ENCODE assay signal across 13 cellular contexts in the genomic region with DNA sequence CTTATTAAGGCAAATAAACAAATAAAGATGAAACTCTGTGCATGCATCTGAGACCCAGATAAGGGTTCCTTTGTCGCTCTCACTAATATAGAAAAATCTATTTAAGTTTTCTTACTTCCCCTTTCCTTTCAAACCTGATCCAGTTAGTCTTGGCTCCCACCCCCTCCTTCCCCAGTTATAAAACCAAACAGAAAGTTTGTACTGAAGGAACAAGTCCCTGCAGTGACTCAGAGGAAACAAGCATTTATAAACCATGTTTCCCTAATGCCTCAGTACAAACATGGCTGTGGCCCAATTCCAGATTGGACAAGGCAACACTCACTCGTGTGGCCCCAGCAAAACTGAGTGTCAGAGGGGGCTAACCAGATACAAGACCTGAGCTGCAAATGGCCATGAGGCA.
DNase-seq lines count a peak whose midpoint lies in the region; ATAC-seq, FAIRE-seq and TF ChIP-seq lines count a peak whose summit lies in the region.
"Had no signal": no experiment of that assay in that cellular context is flagged by ENCODE, and none has a peak within 500 bp of the region (broad histone marks: within the 10 kb centered on the region; RNA-seq: fewer than 3 reads in every experiment).

No MANE protein-coding gene starts in this region.

- H3K9me3 ChIP-seq in muscle layer of duodenum (ENCODE audit: control insufficient read depth in 1 of 2, low read length in 2 of 2) (peaks cover 2 to 6% of the 10 kb centered on the region in 2 donors), kidney (ENCODE audit: control insufficient read depth in 1 of 2, low read length in 2 of 2) (peaks cover 0 to 5% of the 10 kb centered on the region in 2 donors)
- H3K9me3 ChIP-seq: vagina had no signal

- peak overlapping the region; percentile 59 for H3K27ac ChIP-seq in muscle layer of duodenum (ENCODE audit: low read length)
- H3K27ac ChIP-seq in kidney (ENCODE audit: low read depth in 2 of 2, low read length in 2 of 2): no peak overlapping the region
- H3K27ac ChIP-seq: vagina had no signal

- in situ Hi-C loops in astrocyte of the spinal cord (cut with HindIII; ENCODE audit: low sequenced_read_pairs): no loop called here

- DNase-seq in CD1c-positive myeloid dendritic cell (ENCODE audit: extremely low spot score): peak; percentile 79
- peak; percentile 75 for DNase-seq in astrocyte of the spinal cord (ENCODE audit: low read depth, low spot score)
- no peak for DNase-seq in kidney
- DNase-seq in SW480 (ENCODE audit: low spot score): no peak
- no peak for DNase-seq in inferior parietal cortex (ENCODE audit: extremely low spot score)
- DNase-seq: activated CD4-positive, alpha-beta T cell treated with anti-CD3 and anti-CD28 coated beads, Interleukin-2, amount 50 U/mL, for 4 hours; NCI-H2227 treated with DMSO at 0.1 percent for 48 hours; retina had no signal

- TF ChIP-seq CTCF in astrocyte of the spinal cord (IDR thresholded peaks at IDR 0.05; ENCODE audit: low read depth, low read length) (no peak), kidney (IDR thresholded peaks at IDR 0.05; ENCODE audit: borderline replicate concordance, extremely low read depth, insufficient read depth) (no peak)

- no peak overlapping the region for H3K9ac ChIP-seq in kidney (ENCODE audit: low read length in 2 of 2)

- FAIRE-seq in kidney (lab: Jason Lieb, UNC): no peak
- FAIRE-seq: G401.6 had no signal

- peak; percentile 53 for ATAC-seq in HG03103 (IDR thresholded peaks at IDR 0.05; ENCODE audit: low read depth, unreplicated experiment)
- ATAC-seq in HG03097 (IDR thresholded peaks at IDR 0.05; ENCODE audit: low FRiP score, unreplicated experiment): no peak

- H3K4me3 ChIP-seq in astrocyte of the spinal cord (ENCODE audit: low read depth, low read length): no peak overlapping the region
- peak overlapping the region in 1 of 2 donors; percentile 6 for H3K4me3 ChIP-seq in muscle layer of duodenum (ENCODE audit: low read depth in 1 of 2, low read length in 2 of 2)
- H3K4me3 ChIP-seq in kidney (ENCODE audit: low read length in 2 of 2): no peak overlapping the region
- H3K4me3 ChIP-seq: vagina had no signal

- H3K4me1 ChIP-seq in muscle layer of duodenum (ENCODE audit: control insufficient read depth in 1 of 2, insufficient read depth in 2 of 2, low read length in 2 of 2) (peaks cover 7 to 13% of the 10 kb centered on the region in 2 donors), kidney (ENCODE audit: control insufficient read depth in 1 of 2, insufficient read depth in 1 of 2, low read depth in 1 of 2, low read length in 2 of 2) (no peaks in the 10 kb centered on the region)

- H3K36me3 ChIP-seq in muscle layer of duodenum (ENCODE audit: control insufficient read depth in 1 of 2, insufficient read depth in 2 of 2, low read length in 2 of 2) (no peaks in the 10 kb centered on the region), kidney (ENCODE audit: control insufficient read depth in 1 of 2, insufficient read depth in 2 of 2, low read length in 2 of 2) (no peaks in the 10 kb centered on the region)
- H3K36me3 ChIP-seq: vagina had no signal

- no peaks in the 10 kb centered on the region for H3K27me3 ChIP-seq in muscle layer of duodenum (ENCODE audit: low read depth, low read length)
- H3K27me3 ChIP-seq: vagina had no signal

- intact Hi-C loops in kidney (cut with DNase I): no loop called here

Comparison
In these comparisons a context has a peak if more than half of its experiments do, and no peak if none do; other contexts are left out.
1. DNase-seq: peak in CD1c-positive myeloid dendritic cell (single experiment) and astrocyte of the spinal cord (single experiment); none in kidney (single experiment), SW480 (single experiment) and inferior parietal cortex (single experiment).